11 cellular contexts compared by ENCODE assay signal in the genomic region with DNA sequence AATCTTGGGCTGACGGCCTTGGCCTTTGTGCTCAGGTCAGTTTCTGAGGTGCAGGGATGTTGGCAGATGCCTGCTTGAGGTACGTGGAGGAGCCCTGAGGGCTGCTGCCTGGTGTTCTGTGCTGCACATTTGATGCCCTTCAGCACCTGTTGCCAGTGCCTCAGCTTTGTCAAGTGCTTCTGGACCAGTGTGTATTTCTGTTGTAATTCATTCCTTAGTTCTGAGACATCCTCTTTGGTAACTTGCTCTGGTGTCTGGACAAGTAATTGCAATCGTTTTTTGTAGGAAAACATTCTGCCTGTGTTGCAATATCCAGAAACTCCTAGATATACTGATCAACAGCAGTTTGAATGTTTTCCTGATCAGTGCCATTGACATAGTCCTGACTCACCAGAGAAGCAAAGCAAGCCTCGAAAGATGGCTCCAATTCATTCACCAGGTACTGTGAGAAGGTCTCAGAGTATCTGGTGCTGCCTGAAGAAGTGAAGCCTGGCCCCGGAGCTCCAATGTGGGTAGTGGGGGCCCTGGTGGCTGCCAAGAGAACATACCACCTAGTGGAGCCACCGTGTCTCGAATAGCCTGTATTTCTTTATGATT. TPM values are rescaled to one million over a fixed set of nuclear protein-coding genes. Genes with fewer than 3 reads are reported as not detected.
DNase-seq lines count a peak whose midpoint lies in the region; ATAC-seq, FAIRE-seq and TF ChIP-seq lines count a peak whose summit lies in the region.
"Had no signal": no experiment of that assay in that cellular context is flagged by ENCODE, and none has a peak within 500 bp of the region (broad histone marks: within the 10 kb centered on the region; RNA-seq: fewer than 3 reads in every experiment).

No MANE protein-coding gene starts in this region.

- DNase-seq in AG10803 (ENCODE audit: low read depth) (peak; percentile 88), HuH-7 (ENCODE audit: low spot score) (peak; percentile 36), bronchial epithelial cell (ENCODE audit: low read depth) (peak; percentile 97), left lobe of liver (ENCODE audit: low spot score) (no peak), occipital lobe (lab: John Stamatoyannopoulos, UW) (no peak), middle frontal gyrus (ENCODE audit: extremely low spot score, low spot score) (no peak), medulla oblongata (ENCODE audit: extremely low spot score) (no peak)
- DNase-seq: MM.1S, Right ventricle myocardium superior had no signal

- H3K36me3 ChIP-seq in bronchial epithelial cell (ENCODE audit: control insufficient read depth, insufficient read depth, low read length): peaks cover 4% of the 10 kb centered on the region

- TF ChIP-seq CTCF in AG10803 (conservative IDR thresholded peaks at IDR 0.05; ENCODE audit: low read length) (peak; percentile 22), bronchial epithelial cell (IDR thresholded peaks at IDR 0.05; ENCODE audit: insufficient read depth, low read length, severe bottlenecking) (no peak)

- FAIRE-seq in bronchial epithelial cell (lab: Jason Lieb, UNC): peak; percentile 28

- ATAC-seq in left lobe of liver (peak; percentile 29), GM18868 (IDR thresholded peaks at IDR 0.05; ENCODE audit: unreplicated experiment) (no peak)

- H3K27me3 ChIP-seq in bronchial epithelial cell (ENCODE audit: control insufficient read depth, insufficient read depth, low read length): no peaks in the 10 kb centered on the region
- H3K27me3 ChIP-seq: neutrophil had no signal

- H3K4me3 ChIP-seq in AG10803 (ENCODE audit: low read length) (no peak overlapping the region), bronchial epithelial cell (ENCODE audit: low read depth, low read length) (no peak overlapping the region)

RNA-seq across cellular contexts. Expression of a gene that starts 26.7 kb away (rescaled TPM):
- 18.2 and 18.4 TPM in 2 replicates for total RNA-seq in bronchial epithelial cell
- total RNA-seq in left lobe of liver: 3.6 TPM
- total RNA-seq in occipital lobe: 28.5 TPM

RNA-seq across cellular contexts. Expression of a gene that starts 46.1 kb away (rescaled TPM):
- 2.4 and 3.4 TPM in 2 replicates for total RNA-seq in bronchial epithelial cell
- 1.4 TPM for total RNA-seq in left lobe of liver
- total RNA-seq in occipital lobe: 9.0 TPM

Comparison
In these comparisons a context has a peak if more than half of its experiments do, and no peak if none do; other contexts are left out.
1. DNase-seq: peak in AG10803 (single experiment), HuH-7 (single experiment) and bronchial epithelial cell (single experiment); none in left lobe of liver (single experiment), occipital lobe (single experiment), middle frontal gyrus (single experiment) and medulla oblongata (single experiment).